8 cellular contexts compared by ENCODE assay signal in genomic region chr6:37653933-37654565, GRCh38. TPM values are rescaled to one million over a fixed set of nuclear protein-coding genes. Genes with fewer than 3 reads are reported as not detected.
DNase-seq lines count a peak whose midpoint lies in the region; ATAC-seq, FAIRE-seq and TF ChIP-seq lines count a peak whose summit lies in the region.

No MANE protein-coding gene starts in this region.

- FAIRE-seq in GM12891 (lab: Jason Lieb, UNC): peak; percentile 65

- DNase-seq in ACHN (peak; percentile 55), GM12891 (ENCODE audit: insufficient read length, low spot score) (peak; percentile 46), PC-9 (no peak), lung (ENCODE audit: low spot score) (no peak), DMS79 treated with DMSO at 0.1 percent for 48 hours (lab: John Stamatoyannopoulos, UW) (no peak)
- DNase-seq in activated naive CD8-positive, alpha-beta T cell treated with anti-CD3 and anti-CD28 coated beads, Interleukin-2, amount 10 ng/mL, durations not matched to agents 7 days and 5 days: no peak

- H4K20me1 ChIP-seq in PC-9 (ENCODE audit: insufficient read depth): no peaks in the 10 kb centered on the region

- BruUV-seq in PC-9 (replicated peaks; lab: Mats Ljungman, UMichigan): no TSS peak

- no peaks in the 10 kb centered on the region for H3F3A ChIP-seq in PC-9 (ENCODE audit: insufficient read depth, low read depth)

- no peak overlapping the region for H3K4me3 ChIP-seq in PC-9
- no peak overlapping the region for H3K4me3 ChIP-seq in lung

- peak; percentile 94 for TF ChIP-seq CTCF in PC-9 (conservative IDR thresholded peaks at IDR 0.05)
- TF ChIP-seq CTCF in lung (IDR thresholded peaks at IDR 0.05; ENCODE audit: control extremely low read depth, extremely low read depth): no peak

- no peaks in the 10 kb centered on the region for H3K79me2 ChIP-seq in PC-9 (ENCODE audit: low read depth)

- peaks cover 7% of the 10 kb centered on the region; the same call in 1 of the 2 replicates for H3K9me3 ChIP-seq in PC-9 (ENCODE audit: insufficient read depth, low read depth)
- H3K9me3 ChIP-seq in lung (ENCODE audit: control insufficient read depth in 2 of 2, insufficient read depth in 1 of 2, low read length in 1 of 2): peaks cover 0 to 21% of the 10 kb centered on the region in 2 donors

- intact Hi-C loops in PC-9 (cut with micrococcal nuclease; ENCODE audit: unreplicated experiment): no loop called here

- CTCF ChIA-PET in PC-9 (lab: Charles Lee): interaction anchor here (0.9 kb wide), 1 partner anchor 77 kb away, joined by 3 read pairs; no protein-coding TSS in a partner anchor

- no peak overlapping the region for H2AFZ ChIP-seq in PC-9

- WGBS in lung, 2 donors: 83 to 87% methylated on average over 8 of the region's 8 CpGs

- H3K4me3 Mint-ChIP-seq in activated naive CD8-positive, alpha-beta T cell treated with anti-CD3 and anti-CD28 coated beads, Interleukin-2, amount 10 ng/mL, durations not matched to agents 7 days and 5 days: no peak overlapping the region

- no peak for TF ChIP-seq POLR2A in GM12891 (IDR thresholded peaks at IDR 0.05; ENCODE audit: low read depth, low read length)

- no peaks in the 10 kb centered on the region for H3K27me3 ChIP-seq in PC-9 (ENCODE audit: insufficient read depth, low read depth)
- H3K27me3 ChIP-seq in lung (ENCODE audit: control insufficient read depth, insufficient read depth): no peaks in the 10 kb centered on the region

- H3K27ac Mint-ChIP-seq in activated naive CD8-positive, alpha-beta T cell treated with anti-CD3 and anti-CD28 coated beads, Interleukin-2, amount 10 ng/mL, durations not matched to agents 7 days and 5 days: no peak overlapping the region

- peaks cover 12% of the 10 kb centered on the region for H3K36me3 Mint-ChIP-seq in activated naive CD8-positive, alpha-beta T cell treated with anti-CD3 and anti-CD28 coated beads, Interleukin-2, amount 10 ng/mL, durations not matched to agents 7 days and 5 days

- no peaks in the 10 kb centered on the region for H3K36me3 ChIP-seq in PC-9 (ENCODE audit: low read depth)
- no peaks in the 10 kb centered on the region for H3K36me3 ChIP-seq in lung (ENCODE audit: control insufficient read depth in 2 of 2, insufficient read depth in 2 of 2, low read length in 2 of 2)

- H3K4me2 ChIP-seq in PC-9: no peak overlapping the region

- peaks cover 3% of the 10 kb centered on the region for H3K4me1 Mint-ChIP-seq in activated naive CD8-positive, alpha-beta T cell treated with anti-CD3 and anti-CD28 coated beads, Interleukin-2, amount 10 ng/mL, durations not matched to agents 7 days and 5 days

- POLR2A ChIA-PET in PC-9 (lab: Charles Lee; ENCODE audit: unreplicated experiment): no interaction called here
- POLR2A ChIA-PET in activated naive CD8-positive, alpha-beta T cell treated with anti-CD3 and anti-CD28 coated beads, Interleukin-2, amount 10 ng/mL, durations not matched to agents 7 days and 5 days (lab: Charles Lee): no interaction called here

- H3K27ac ChIP-seq in PC-9: no peak overlapping the region
- H3K27ac ChIP-seq in lung (ENCODE audit: low read depth in 1 of 2, low read length in 1 of 2): no peak overlapping the region

- in situ Hi-C loops in ACHN (cut with HindIII; ENCODE audit: low pct_ligation_motif_present, low pct_unique_long_range_greater_than_20kb, low sequenced_read_pairs): no loop called here

- H3K9me2 ChIP-seq in PC-9 (ENCODE audit: insufficient read depth): no peaks in the 10 kb centered on the region

- H3K4me1 ChIP-seq in PC-9 (replicated peaks; ENCODE audit: insufficient read depth): peaks cover 16% of the 10 kb centered on the region
- peaks cover 2 to 3% of the 10 kb centered on the region in 2 donors for H3K4me1 ChIP-seq in lung (ENCODE audit: control insufficient read depth in 2 of 2, insufficient read depth in 2 of 2, low read length in 2 of 2)

- peaks cover 3% of the 10 kb centered on the region for H3K9me3 Mint-ChIP-seq in activated naive CD8-positive, alpha-beta T cell treated with anti-CD3 and anti-CD28 coated beads, Interleukin-2, amount 10 ng/mL, durations not matched to agents 7 days and 5 days

- peaks cover 17% of the 10 kb centered on the region for H3K27me3 Mint-ChIP-seq in activated naive CD8-positive, alpha-beta T cell treated with anti-CD3 and anti-CD28 coated beads, Interleukin-2, amount 10 ng/mL, durations not matched to agents 7 days and 5 days

- peak; percentile 48 for ATAC-seq in activated naive CD8-positive, alpha-beta T cell treated with anti-CD3 and anti-CD28 coated beads, Interleukin-2, amount 10 ng/mL, durations not matched to agents 7 days and 5 days (ENCODE audit: low read depth)
- ATAC-seq in lung (ENCODE audit: insufficient read depth, low FRiP score): peak; percentile 24
- no peak for ATAC-seq in HG03442 (IDR thresholded peaks at IDR 0.05; ENCODE audit: unreplicated experiment)
- no peak for ATAC-seq in GM21717 (IDR thresholded peaks at IDR 0.05; ENCODE audit: unreplicated experiment)

TF ChIP-seq in GM12891, 5 proteins besides CTCF, POLR2A, EP300 and RAD21:
- TF ChIP-seq SPI1 (IDR thresholded peaks at IDR 0.05; ENCODE audit: low read depth, low read length) (no peak), PAX5 (IDR thresholded peaks at IDR 0.05; ENCODE audit: insufficient read depth, low read length, severe bottlenecking) (no peak), POU2F2 (IDR thresholded peaks at IDR 0.05; ENCODE audit: low read depth, low read length) (no peak), TAF1 (IDR thresholded peaks at IDR 0.05; ENCODE audit: low read depth, low read length) (no peak), POLR2AphosphoS5 (IDR thresholded peaks at IDR 0.05; ENCODE audit: low read depth, low read length) (no peak)

RNA-seq across cellular contexts. Expression of gene MDGA1, which starts 43.6 kb away (rescaled TPM):
- polyA plus RNA-seq in GM12891 (2012; ENCODE audit: low read depth, missing spikeins): 3.7 TPM
- total RNA-seq in PC-9 (2021): 17.8 and 28.7 TPM in 2 replicates
- 10 to 100 TPM; 16.4 to 23.0 TPM for total RNA-seq in activated naive CD8-positive, alpha-beta T cell treated with anti-CD3 and anti-CD28 coated beads, Interleukin-2, amount 10 ng/mL, durations not matched to agents 7 days and 5 days
- 1 to 10 TPM; 1.0 to 4.6 TPM for total RNA-seq in lung
- polyA plus RNA-seq in lung: 1 to 10 TPM in 1 of 2 donors, under 1 TPM in 1; 0.90 to 2.1 TPM

Comparison
In these comparisons a context has a peak if more than half of its experiments do, and no peak if none do; other contexts are left out.
1. DNase-seq: peak in ACHN (single experiment) and GM12891 (single experiment); none in PC-9 (0 of 2), activated naive CD8-positive, alpha-beta T cell treated with anti-CD3 and anti-CD28 coated beads, Interleukin-2, amount 10 ng/mL, durations not matched to agents 7 days and 5 days (single experiment), lung (single experiment) and DMS79 treated with DMSO at 0.1 percent for 48 hours (single experiment).
2. ATAC-seq: peak in activated naive CD8-positive, alpha-beta T cell treated with anti-CD3 and anti-CD28 coated beads, Interleukin-2, amount 10 ng/mL, durations not matched to agents 7 days and 5 days (single experiment) and lung (single experiment); none in HG03442 (single experiment) and GM21717 (single experiment).